ENCODE assay signal across 28 cellular contexts in the genomic region with DNA sequence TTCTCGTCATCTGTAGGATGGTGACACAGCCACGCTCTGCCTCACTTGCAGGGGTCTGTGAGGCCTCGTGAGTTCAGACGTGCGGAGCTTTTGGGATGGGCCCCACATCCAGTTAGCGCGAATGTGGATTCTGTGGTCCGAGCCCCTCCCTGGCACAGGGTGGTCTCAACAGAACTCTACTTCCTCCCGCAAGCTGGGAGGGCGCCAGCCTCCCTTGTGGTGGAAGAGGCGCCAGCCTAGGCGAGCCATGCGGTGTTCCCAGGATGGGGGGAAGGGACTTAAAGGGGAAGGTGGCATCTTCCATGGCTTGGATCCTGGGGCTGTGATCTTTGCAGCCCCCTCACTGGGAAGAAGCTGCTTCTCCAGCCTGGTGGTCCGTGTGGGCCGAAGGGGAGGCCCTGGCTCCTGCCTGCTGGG. TPM values are rescaled to one million over a fixed set of nuclear protein-coding genes. Genes with fewer than 3 reads are reported as not detected.
DNase-seq lines count a peak whose midpoint lies in the region; ATAC-seq and TF ChIP-seq lines count a peak whose summit lies in the region.
"Had no signal": no experiment of that assay in that cellular context is flagged by ENCODE, and none has a peak within 500 bp of the region (broad histone marks: within the 10 kb centered on the region; RNA-seq: fewer than 3 reads in every experiment).

No MANE protein-coding gene starts in this region.

- H3K4me1 ChIP-seq in sigmoid colon, result peaks cover 0 to 11% (median 10%) of the 10 kb centered on the region in 4 donors
- peaks cover 4% of the 10 kb centered on the region for H3K4me1 ChIP-seq in CD8-positive, alpha-beta T cell (ENCODE audit: insufficient read depth, low read length)
- H3K4me1 ChIP-seq in right atrium auricular region, result peaks cover 0 to 9% of the 10 kb centered on the region in 2 donors
- H3K4me1 ChIP-seq: ascending aorta had no signal

- no peak for TF ChIP-seq CTCF in sigmoid colon (IDR thresholded peaks at IDR 0.05)
- no peak for TF ChIP-seq CTCF in CD8-positive, alpha-beta T cell (IDR thresholded peaks at IDR 0.05)
- TF ChIP-seq CTCF in right atrium auricular region (IDR thresholded peaks at IDR 0.05), result no peak

- no peak for TF ChIP-seq EP300 in sigmoid colon (IDR thresholded peaks at IDR 0.05)

- intact Hi-C loops in sigmoid colon (cut with DNase I), result no loop called here
- intact Hi-C loops in CD8-positive, alpha-beta T cell (cut with DNase I, micrococcal nuclease), result no loop called here

- H3K27ac Mint-ChIP-seq in CD8-positive, alpha-beta T cell, result no peak overlapping the region
- H3K27ac Mint-ChIP-seq: activated CD4-positive, alpha-beta T cell treated with anti-CD3 and anti-CD28 coated beads, Interleukin-2, amount 10 ng/mL, durations not matched to agents 7 days and 5 days; activated naive CD8-positive, alpha-beta T cell treated with anti-CD3 and anti-CD28 coated beads for 36 hours; CD4-positive, alpha-beta T cell; nephron progenitor cell had no signal

- no peaks in the 10 kb centered on the region for H3K36me3 Mint-ChIP-seq in CD8-positive, alpha-beta T cell
- H3K36me3 Mint-ChIP-seq: activated naive CD8-positive, alpha-beta T cell treated with anti-CD3 and anti-CD28 coated beads for 36 hours had no signal

- DNase-seq in activated CD4-positive, CD25-positive, alpha-beta regulatory T cell treated with anti-CD3 and anti-CD28 coated beads, Interleukin-2, amount 50 U/mL, for 72 hours, result peak; percentile 14
- DNase-seq in H7, result peak; percentile 44
- peak; percentile 37 for DNase-seq in islet precursor cell
- peak; percentile 48 for DNase-seq in sigmoid colon
- no peak for DNase-seq in CD8-positive, alpha-beta T cell
- DNase-seq in right atrium auricular region (ENCODE audit: low spot score), result no peak
- DNase-seq in NCI-H2171 treated with DMSO at 0.1 percent for 48 hours (lab: John Stamatoyannopoulos, UW), result no peak
- DNase-seq: 8988T; activated CD4-positive, alpha-beta T cell treated with anti-CD3 and anti-CD28 coated beads, Interleukin-2, amount 10 ng/mL, durations not matched to agents 7 days and 5 days; activated naive CD8-positive, alpha-beta T cell treated with anti-CD3 and anti-CD28 coated beads for 36 hours; CD4-positive, alpha-beta T cell; central memory CD4-positive, alpha-beta T cell; dermis blood vessel endothelial cell; GM23248; MM.1S; NCI-H1417; NCI-H2081; NCI-H345; nephron progenitor cell; stimulated activated naive CD4-positive, alpha-beta T cell had no signal

- no peak overlapping the region for H3K4me3 Mint-ChIP-seq in CD8-positive, alpha-beta T cell
- H3K4me3 Mint-ChIP-seq: activated CD4-positive, alpha-beta T cell treated with anti-CD3 and anti-CD28 coated beads, Interleukin-2, amount 10 ng/mL, durations not matched to agents 7 days and 5 days; activated naive CD8-positive, alpha-beta T cell treated with anti-CD3 and anti-CD28 coated beads for 36 hours; activated T-helper 17 cell treated with anti-CD3 and anti-CD28 coated beads, Interleukin-2, amount 50 U/mL, for 72 hours; CD4-positive, alpha-beta T cell; nephron progenitor cell had no signal

- H3K27me3 ChIP-seq in H7 (ENCODE audit: control insufficient read depth, insufficient read depth, low read length), result peaks cover 10% of the 10 kb centered on the region
- H3K27me3 ChIP-seq in sigmoid colon, result peaks cover 10 to 16% (median 16%) of the 10 kb centered on the region in 3 donors
- peaks cover 7% of the 10 kb centered on the region for H3K27me3 ChIP-seq in CD8-positive, alpha-beta T cell (ENCODE audit: insufficient read depth, low read length)
- peaks cover 0 to 6% of the 10 kb centered on the region in 2 donors for H3K27me3 ChIP-seq in right atrium auricular region
- H3K27me3 ChIP-seq: right lobe of liver had no signal

- peaks cover 13% of the 10 kb centered on the region for H3K27me3 Mint-ChIP-seq in CD8-positive, alpha-beta T cell (ENCODE audit: low read depth)

- no peaks in the 10 kb centered on the region for H3K9me3 ChIP-seq in sigmoid colon
- H3K9me3 ChIP-seq in CD8-positive, alpha-beta T cell (ENCODE audit: low read length), result no peaks in the 10 kb centered on the region
- no peaks in the 10 kb centered on the region for H3K9me3 ChIP-seq in right atrium auricular region
- H3K9me3 ChIP-seq: ascending aorta, mucosa of descending colon, right lobe of liver, thoracic aorta had no signal

- no peaks in the 10 kb centered on the region for H3K9me3 Mint-ChIP-seq in CD8-positive, alpha-beta T cell
- H3K9me3 Mint-ChIP-seq: activated CD4-positive, alpha-beta T cell treated with anti-CD3 and anti-CD28 coated beads, Interleukin-2, amount 10 ng/mL, durations not matched to agents 7 days and 5 days; activated naive CD8-positive, alpha-beta T cell treated with anti-CD3 and anti-CD28 coated beads for 36 hours; activated T-helper 17 cell treated with anti-CD3 and anti-CD28 coated beads, Interleukin-2, amount 50 U/mL, for 72 hours; CD4-positive, alpha-beta T cell; nephron progenitor cell had no signal

- H3K4me1 Mint-ChIP-seq in CD8-positive, alpha-beta T cell (ENCODE audit: low read depth), result peaks cover 5% of the 10 kb centered on the region

- ATAC-seq in activated CD4-positive, CD25-positive, alpha-beta regulatory T cell treated with anti-CD3 and anti-CD28 coated beads, Interleukin-2, amount 50 U/mL, for 24 hours, result no peak
- ATAC-seq in CD8-positive, alpha-beta T cell, result no peak
- ATAC-seq: activated T-helper 17 cell treated with anti-CD3 and anti-CD28 coated beads, Interleukin-2, amount 50 U/mL, for 72 hours; mucosa of descending colon; right lobe of liver had no signal

- CTCF ChIA-PET in CD8-positive, alpha-beta T cell (lab: Charles Lee), result no interaction called here

- no peak overlapping the region for H3K27ac ChIP-seq in sigmoid colon
- H3K27ac ChIP-seq in CD8-positive, alpha-beta T cell (ENCODE audit: low read depth, low read length), result no peak overlapping the region
- H3K27ac ChIP-seq in right atrium auricular region, result no peak overlapping the region
- H3K27ac ChIP-seq: ascending aorta, GM23248, KMS-11, RWPE1, thoracic aorta had no signal

- H3K36me3 ChIP-seq in H7 (replicated peaks; ENCODE audit: control insufficient read depth, insufficient read depth, low read length), result no peaks in the 10 kb centered on the region
- H3K36me3 ChIP-seq in sigmoid colon, result no peaks in the 10 kb centered on the region
- H3K36me3 ChIP-seq in CD8-positive, alpha-beta T cell (ENCODE audit: insufficient read depth, low read length), result no peaks in the 10 kb centered on the region
- H3K36me3 ChIP-seq in right atrium auricular region, result no peaks in the 10 kb centered on the region
- H3K36me3 ChIP-seq: ascending aorta, right lobe of liver, thoracic aorta had no signal

- H3K4me3 ChIP-seq in H7 (ENCODE audit: insufficient read depth, low read depth, low read length) (no peak overlapping the region), sigmoid colon (no peak overlapping the region), right atrium auricular region (no peak overlapping the region)
- no peak overlapping the region for H3K4me3 ChIP-seq in CD8-positive, alpha-beta T cell (ENCODE audit: low read depth, low read length)
- H3K4me3 ChIP-seq: ascending aorta, GM23248, mucosa of descending colon, right lobe of liver, thoracic aorta had no signal

- POLR2A ChIA-PET in CD8-positive, alpha-beta T cell (lab: Charles Lee), result no interaction called here

- WGBS in sigmoid colon, 2 donors, result 77 to 81% methylated on average over 15 of the region's 15 CpGs

- no peak for TF ChIP-seq POLR2A in sigmoid colon (IDR thresholded peaks at IDR 0.05)

RNA-seq across cellular contexts. Expression of gene SNORC, which starts 1.4 kb away (rescaled TPM):
- 1.6 and 5.2 TPM in 2 replicates for total RNA-seq in H7 (2014; rRNA removed; shearing (Covaris generic))
- total RNA-seq in sigmoid colon, result 1 to 10 TPM in 2 of 4 donors, under 1 TPM in 2; under 0.01 to 1.9 (median 0.71) TPM
- polyA plus RNA-seq in sigmoid colon, result 10 to 100 TPM in 1 of 3 donors, 1 to 10 TPM in 2; 7.2 to 13.2 (median 8.8) TPM
- total RNA-seq in CD8-positive, alpha-beta T cell, result under 1 TPM; 0.16 to 0.44 TPM
- under 1 TPM; 0.12 to 0.30 TPM for total RNA-seq in right atrium auricular region
- total RNA-seq: ascending aorta, GM23248 had no signal

Comparison
In these comparisons a context has a peak if more than half of its experiments do, and no peak if none do; other contexts are left out.
1. DNase-seq: peak in activated CD4-positive, CD25-positive, alpha-beta regulatory T cell treated with anti-CD3 and anti-CD28 coated beads, Interleukin-2, amount 50 U/mL, for 72 hours (single experiment), H7 (single experiment), islet precursor cell (single experiment) and sigmoid colon (single experiment); none in CD8-positive, alpha-beta T cell (0 of 7), right atrium auricular region (single experiment) and NCI-H2171 treated with DMSO at 0.1 percent for 48 hours (single experiment).